Comparison of ENCODE assay signal across 11 cellular contexts in the genomic region with DNA sequence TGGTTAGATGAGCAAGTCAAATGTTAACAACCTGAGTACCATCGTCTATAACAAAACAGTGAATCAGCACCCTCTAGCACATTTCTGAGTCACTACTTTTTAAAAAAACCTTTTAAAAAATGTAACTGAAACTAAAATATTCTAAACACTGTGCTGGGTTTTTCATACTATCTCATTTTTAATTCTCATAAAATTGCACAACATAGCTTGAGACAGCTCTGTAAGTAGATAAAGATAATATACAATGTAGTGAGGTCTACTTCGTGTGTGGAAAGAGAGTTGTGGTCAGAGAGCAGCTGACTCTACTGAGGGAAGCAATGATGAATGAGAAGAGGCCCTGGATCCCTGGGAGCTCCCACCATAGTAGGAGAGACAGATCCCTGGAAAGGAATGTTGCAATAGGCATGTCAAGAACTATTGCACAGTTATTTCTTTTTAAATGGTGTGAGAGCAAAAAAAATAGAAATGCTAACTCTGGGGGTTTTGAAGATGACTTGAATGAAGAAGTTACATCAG. TPM values are rescaled to one million over a fixed set of nuclear protein-coding genes. Genes with fewer than 3 reads are reported as not detected.
DNase-seq lines count a peak whose midpoint lies in the region; ATAC-seq lines count a peak whose summit lies in the region.
"Had no signal": no experiment of that assay in that cellular context is flagged by ENCODE, and none has a peak within 500 bp of the region (broad histone marks: within the 10 kb centered on the region; RNA-seq: fewer than 3 reads in every experiment).

No MANE protein-coding gene starts in this region.

- no peak overlapping the region for H2BK5ac ChIP-seq in mesendoderm (ENCODE audit: low read length)

- no CpG with 5 or more reads among the region's 2 CpGs for WGBS in mesendoderm (ENCODE audit: extremely low coverage, insufficient coverage, low lambda C conversion rate)

- H3K79me1 ChIP-seq in mesendoderm (ENCODE audit: low read length), result no peaks in the 10 kb centered on the region

- H3K27ac ChIP-seq in mesendoderm (ENCODE audit: low read depth, low read length), result no peak overlapping the region
- H3K27ac ChIP-seq: neural progenitor cell had no signal

- H2BK120ac ChIP-seq in mesendoderm (ENCODE audit: low read depth, low read length), result no peak overlapping the region

- ATAC-seq in stimulated activated naive CD8-positive, alpha-beta T cell treated with anti-CD3 and anti-CD28 coated beads, Interleukin-15, Interleukin-2, amounts not matched to agents 100 U/mL and 50 U/mL, for 24 hours, result peak; percentile 31
- no peak for ATAC-seq in HG03108 (IDR thresholded peaks at IDR 0.05; ENCODE audit: unreplicated experiment)

- H3K79me2 ChIP-seq in mesendoderm (ENCODE audit: control insufficient read depth, insufficient read depth, low read length), result no peaks in the 10 kb centered on the region

- H3K27me3 ChIP-seq in mesendoderm (ENCODE audit: insufficient read depth, low read length, poor library complexity), result no peaks in the 10 kb centered on the region
- H3K27me3 ChIP-seq: neural progenitor cell had no signal

- H4K8ac ChIP-seq in mesendoderm (ENCODE audit: low read depth, low read length), result no peak overlapping the region

- H2BK15ac ChIP-seq in mesendoderm (replicated peaks; ENCODE audit: low read depth), result no peak overlapping the region

- no peaks in the 10 kb centered on the region for H3K4me1 ChIP-seq in mesendoderm (ENCODE audit: control insufficient read depth, low read depth, low read length)

- H3K4ac ChIP-seq in mesendoderm (ENCODE audit: low read depth, low read length), result no peak overlapping the region

- H3K9ac ChIP-seq in mesendoderm (ENCODE audit: low read length), result no peak overlapping the region
- H3K9ac ChIP-seq: neural progenitor cell had no signal

- H2AK5ac ChIP-seq in mesendoderm (ENCODE audit: low read length), result no peak overlapping the region

- peak; percentile 14 for DNase-seq in SHP77 treated with DMSO at 0.1 percent for 48 hours (lab: John Stamatoyannopoulos, UW)
- DNase-seq in SHP77 (lab: John Stamatoyannopoulos, UW), result no peak
- DNase-seq in RPMI7951 (ENCODE audit: low read depth), result peak; percentile 80
- DNase-seq in fibroblast of the conjunctiva (ENCODE audit: low read depth), result peak; percentile 66
- DNase-seq in stimulated activated naive CD8-positive, alpha-beta T cell treated with anti-CD3 and anti-CD28 coated beads, Interleukin-15, Interleukin-2, amounts not matched to agents 100 U/mL and 50 U/mL, for 24 hours, result no peak
- no peak for DNase-seq in mesendoderm
- no peak for DNase-seq in GOT3 (lab: John Stamatoyannopoulos, UW)
- DNase-seq: effector CD4-positive, alpha-beta T cell had no signal

- no peak overlapping the region for H4K5ac ChIP-seq in mesendoderm (ENCODE audit: low read length)

- H3K4me3 ChIP-seq in mesendoderm (ENCODE audit: low read length), result no peak overlapping the region
- H3K4me3 ChIP-seq: neural progenitor cell had no signal

- H3K36me3 ChIP-seq in mesendoderm (ENCODE audit: control insufficient read depth, insufficient read depth, low read length), result no peaks in the 10 kb centered on the region
- H3K36me3 ChIP-seq: neural progenitor cell had no signal

- H3K4me2 ChIP-seq in mesendoderm (ENCODE audit: low read length), result no peak overlapping the region
- H3K4me2 ChIP-seq: neural progenitor cell had no signal

- H3K23ac ChIP-seq in mesendoderm (ENCODE audit: low read length), result no peak overlapping the region

- no peak overlapping the region for H3K56ac ChIP-seq in mesendoderm (ENCODE audit: low read length)

- no peak overlapping the region for H3K18ac ChIP-seq in mesendoderm (ENCODE audit: low read length)

RNA-seq across cellular contexts. Expression of a gene that starts 13.6 kb away (rescaled TPM):
- 9.6 and 19.8 TPM in 2 replicates for total RNA-seq in RPMI7951 (2014; rRNA removed; shearing (Covaris generic))
- polyA plus RNA-seq in mesendoderm (2013, experiment 1 of 2), result 2.0 TPM
- polyA plus RNA-seq in mesendoderm (2013, experiment 2 of 2), result 1.8 TPM
- total RNA-seq: A673 had no signal

Comparison
In these comparisons a context has a peak if more than half of its experiments do, and no peak if none do; other contexts are left out.
1. DNase-seq: peak in SHP77 treated with DMSO at 0.1 percent for 48 hours (single experiment), RPMI7951 (single experiment) and fibroblast of the conjunctiva (single experiment); none in SHP77 (0 of 2), stimulated activated naive CD8-positive, alpha-beta T cell treated with anti-CD3 and anti-CD28 coated beads, Interleukin-15, Interleukin-2, amounts not matched to agents 100 U/mL and 50 U/mL, for 24 hours (single experiment), mesendoderm (single experiment) and GOT3 (single experiment).